ENCODE assay signal across 1 cellular context in the genomic region with DNA sequence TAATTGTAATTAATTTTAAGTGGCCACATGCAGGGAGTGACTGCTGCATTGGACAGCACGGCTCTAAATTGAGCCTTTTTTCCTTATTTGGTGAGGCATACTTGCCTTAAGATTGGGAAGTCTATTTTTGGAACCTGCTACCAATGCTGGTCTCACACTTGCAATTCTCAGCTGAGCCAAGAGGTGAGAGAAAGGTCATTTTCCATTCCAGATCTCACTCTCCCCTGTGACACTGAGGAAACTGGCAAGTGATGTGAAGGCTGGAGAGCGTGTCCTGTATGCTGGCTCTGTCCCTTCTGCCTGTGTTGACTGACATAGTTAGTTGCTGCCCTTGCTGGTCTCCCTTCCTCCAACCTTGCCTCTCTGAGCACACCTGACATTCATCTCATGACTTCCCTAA.
TF ChIP-seq lines count a peak whose summit lies in the region.

No MANE protein-coding gene starts in this region.

TF ChIP-seq in WTC11, 78 proteins besides CTCF, POLR2A, EP300 and RAD21 (continued from another document):
- TF ChIP-seq, protein P1, sequence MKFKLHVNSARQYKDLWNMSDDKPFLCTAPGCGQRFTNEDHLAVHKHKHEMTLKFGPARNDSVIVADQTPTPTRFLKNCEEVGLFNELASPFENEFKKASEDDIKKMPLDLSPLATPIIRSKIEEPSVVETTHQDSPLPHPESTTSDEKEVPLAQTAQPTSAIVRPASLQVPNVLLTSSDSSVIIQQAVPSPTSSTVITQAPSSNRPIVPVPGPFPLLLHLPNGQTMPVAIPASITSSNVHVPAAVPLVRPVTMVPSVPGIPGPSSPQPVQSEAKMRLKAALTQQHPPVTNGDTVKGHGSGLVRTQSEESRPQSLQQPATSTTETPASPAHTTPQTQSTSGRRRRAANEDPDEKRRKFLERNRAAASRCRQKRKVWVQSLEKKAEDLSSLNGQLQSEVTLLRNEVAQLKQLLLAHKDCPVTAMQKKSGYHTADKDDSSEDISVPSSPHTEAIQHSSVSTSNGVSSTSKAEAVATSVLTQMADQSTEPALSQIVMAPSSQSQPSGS (CRISPR knock-in tag; IDR thresholded peaks at IDR 0.05; ENCODE audit: borderline replicate concordance, low read depth): no peak
- TF ChIP-seq ATF1 (CRISPR knock-in tag; IDR thresholded peaks at IDR 0.05) (no peak), JUN (CRISPR knock-in tag; IDR thresholded peaks at IDR 0.05) (no peak), ZNF317 (CRISPR knock-in tag; IDR thresholded peaks at IDR 0.05; ENCODE audit: borderline replicate concordance, low read depth) (no peak), SMAD4 (CRISPR knock-in tag; IDR thresholded peaks at IDR 0.05) (no peak), ELF4 (CRISPR knock-in tag; IDR thresholded peaks at IDR 0.05; ENCODE audit: low read depth) (no peak), NFE2L1 (CRISPR knock-in tag; IDR thresholded peaks at IDR 0.05) (no peak), ZNF232 (CRISPR knock-in tag; IDR thresholded peaks at IDR 0.05) (no peak)
- TF ChIP-seq, protein P2, sequence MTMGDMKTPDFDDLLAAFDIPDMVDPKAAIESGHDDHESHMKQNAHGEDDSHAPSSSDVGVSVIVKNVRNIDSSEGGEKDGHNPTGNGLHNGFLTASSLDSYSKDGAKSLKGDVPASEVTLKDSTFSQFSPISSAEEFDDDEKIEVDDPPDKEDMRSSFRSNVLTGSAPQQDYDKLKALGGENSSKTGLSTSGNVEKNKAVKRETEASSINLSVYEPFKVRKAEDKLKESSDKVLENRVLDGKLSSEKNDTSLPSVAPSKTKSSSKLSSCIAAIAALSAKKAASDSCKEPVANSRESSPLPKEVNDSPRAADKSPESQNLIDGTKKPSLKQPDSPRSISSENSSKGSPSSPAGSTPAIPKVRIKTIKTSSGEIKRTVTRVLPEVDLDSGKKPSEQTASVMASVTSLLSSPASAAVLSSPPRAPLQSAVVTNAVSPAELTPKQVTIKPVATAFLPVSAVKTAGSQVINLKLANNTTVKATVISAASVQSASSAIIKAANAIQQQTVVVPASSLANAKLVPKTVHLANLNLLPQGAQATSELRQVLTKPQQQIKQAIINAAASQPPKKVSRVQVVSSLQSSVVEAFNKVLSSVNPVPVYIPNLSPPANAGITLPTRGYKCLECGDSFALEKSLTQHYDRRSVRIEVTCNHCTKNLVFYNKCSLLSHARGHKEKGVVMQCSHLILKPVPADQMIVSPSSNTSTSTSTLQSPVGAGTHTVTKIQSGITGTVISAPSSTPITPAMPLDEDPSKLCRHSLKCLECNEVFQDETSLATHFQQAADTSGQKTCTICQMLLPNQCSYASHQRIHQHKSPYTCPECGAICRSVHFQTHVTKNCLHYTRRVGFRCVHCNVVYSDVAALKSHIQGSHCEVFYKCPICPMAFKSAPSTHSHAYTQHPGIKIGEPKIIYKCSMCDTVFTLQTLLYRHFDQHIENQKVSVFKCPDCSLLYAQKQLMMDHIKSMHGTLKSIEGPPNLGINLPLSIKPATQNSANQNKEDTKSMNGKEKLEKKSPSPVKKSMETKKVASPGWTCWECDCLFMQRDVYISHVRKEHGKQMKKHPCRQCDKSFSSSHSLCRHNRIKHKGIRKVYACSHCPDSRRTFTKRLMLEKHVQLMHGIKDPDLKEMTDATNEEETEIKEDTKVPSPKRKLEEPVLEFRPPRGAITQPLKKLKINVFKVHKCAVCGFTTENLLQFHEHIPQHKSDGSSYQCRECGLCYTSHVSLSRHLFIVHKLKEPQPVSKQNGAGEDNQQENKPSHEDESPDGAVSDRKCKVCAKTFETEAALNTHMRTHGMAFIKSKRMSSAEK (CRISPR knock-in tag; IDR thresholded peaks at IDR 0.05; ENCODE audit: borderline replicate concordance): no peak
- TF ChIP-seq, protein P3, sequence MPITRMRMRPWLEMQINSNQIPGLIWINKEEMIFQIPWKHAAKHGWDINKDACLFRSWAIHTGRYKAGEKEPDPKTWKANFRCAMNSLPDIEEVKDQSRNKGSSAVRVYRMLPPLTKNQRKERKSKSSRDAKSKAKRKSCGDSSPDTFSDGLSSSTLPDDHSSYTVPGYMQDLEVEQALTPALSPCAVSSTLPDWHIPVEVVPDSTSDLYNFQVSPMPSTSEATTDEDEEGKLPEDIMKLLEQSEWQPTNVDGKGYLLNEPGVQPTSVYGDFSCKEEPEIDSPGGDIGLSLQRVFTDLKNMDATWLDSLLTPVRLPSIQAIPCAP (CRISPR knock-in tag; IDR thresholded peaks at IDR 0.05): no peak
TF ChIP-seq in WTC11: peak in this region for 0.
